Comparison of ENCODE assay signal across 17 cellular contexts in the genomic region with DNA sequence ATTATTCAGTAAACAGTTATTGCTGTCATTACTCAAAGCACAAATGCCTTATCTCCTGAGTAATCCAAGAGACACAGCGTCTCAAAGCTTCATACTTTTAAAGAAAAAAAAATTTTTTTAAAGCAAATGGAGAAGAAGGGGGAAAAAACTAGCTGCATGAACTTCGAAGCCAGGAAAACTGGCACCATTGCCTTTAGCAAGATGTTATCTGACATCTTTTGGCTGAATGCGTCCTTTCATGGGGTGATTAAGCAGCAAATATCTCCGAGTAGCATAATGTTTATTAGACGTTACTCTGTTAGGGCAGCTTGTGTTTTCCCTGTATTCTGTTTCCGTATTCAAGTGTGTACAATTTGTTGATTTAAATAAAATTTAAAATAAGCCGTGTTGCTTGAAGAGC.
"Had no signal": no experiment of that assay in that cellular context is flagged by ENCODE, and none has a peak within 500 bp of the region (broad histone marks: within the 10 kb centered on the region; RNA-seq: fewer than 3 reads in every experiment).

No MANE protein-coding gene starts in this region.

- FAIRE-seq: pancreas had no signal

- H3K9me3 ChIP-seq: esophagus muscularis mucosa, pancreas, tibial artery, vagina had no signal

- H3K36me3 ChIP-seq: brain microvascular endothelial cell, esophagus muscularis mucosa, pancreas, tibial artery, vagina had no signal

- H3K27ac Mint-ChIP-seq: activated naive CD8-positive, alpha-beta T cell treated with anti-CD3 and anti-CD28 coated beads for 36 hours; activated T-helper 1 cell treated with anti-CD3 and anti-CD28 coated beads, Interleukin-12 subunit alpha, Interleukin-12 subunit beta, Interleukin-2, Interleukin-4 antibody, amounts not matched to agents 30 ng/mL and 10 ng/mL and 1 ng/mL, durations not matched to agents 14 hours and 24 hours and 36 hours; stimulated activated naive B cell treated with anti-CD40 and anti-IgM and Interleukin-4, amounts not matched to agents 10 μg/mL and 1 μg/mL and 100 μg/mL, for 72 hours had no signal

- DNase-seq: activated CD4-positive, alpha-beta T cell treated with anti-CD3 and anti-CD28 coated beads, Interleukin-2, amount 50 U/mL, for 1 hour; activated CD8-positive, alpha-beta memory T cell treated with anti-CD3 and anti-CD28 coated beads for 24 hours; activated naive CD8-positive, alpha-beta T cell treated with anti-CD3 and anti-CD28 coated beads for 36 hours; brain microvascular endothelial cell; cortex of kidney; effector CD4-positive, alpha-beta T cell; foreskin fibroblast; glutamatergic neuron; kidney glomerular epithelial cell; midbrain; pancreas; stimulated activated CD4-positive, alpha-beta T cell treated with anti-CD3 and anti-CD28 coated beads, Interleukin-2, amount 100 ng/mL, for 48 hours; stimulated activated naive B cell treated with anti-CD40 and anti-IgM and Interleukin-4, amounts not matched to agents 10 μg/mL and 1 μg/mL and 100 μg/mL, for 72 hours; tibial artery had no signal

- H3K36me3 Mint-ChIP-seq: stimulated activated naive B cell treated with anti-CD40 and anti-IgM and Interleukin-4, amounts not matched to agents 10 μg/mL and 1 μg/mL and 100 μg/mL, for 72 hours had no signal

- H3K27me3 ChIP-seq: brain microvascular endothelial cell, esophagus muscularis mucosa, pancreas, tibial artery, vagina had no signal

- H3K4me1 Mint-ChIP-seq: stimulated activated naive B cell treated with anti-CD40 and anti-IgM and Interleukin-4, amounts not matched to agents 10 μg/mL and 1 μg/mL and 100 μg/mL, for 72 hours had no signal

- H3K4me1 ChIP-seq: esophagus muscularis mucosa, pancreas had no signal

- H3K27ac ChIP-seq: brain microvascular endothelial cell, esophagus muscularis mucosa, pancreas, tibial artery, vagina had no signal

- H3K4me3 ChIP-seq: esophagus muscularis mucosa, pancreas, tibial artery, vagina had no signal

- H3K4me3 Mint-ChIP-seq: activated naive CD8-positive, alpha-beta T cell treated with anti-CD3 and anti-CD28 coated beads for 36 hours; activated T-helper 1 cell treated with anti-CD3 and anti-CD28 coated beads, Interleukin-12 subunit alpha, Interleukin-12 subunit beta, Interleukin-2, Interleukin-4 antibody, amounts not matched to agents 30 ng/mL and 10 ng/mL and 1 ng/mL, durations not matched to agents 14 hours and 24 hours and 36 hours; stimulated activated naive B cell treated with anti-CD40 and anti-IgM and Interleukin-4, amounts not matched to agents 10 μg/mL and 1 μg/mL and 100 μg/mL, for 72 hours had no signal

- ATAC-seq: pancreas; stimulated activated naive B cell treated with anti-CD40 and anti-IgM and Interleukin-4, amounts not matched to agents 10 μg/mL and 1 μg/mL and 100 μg/mL, for 72 hours had no signal
